Comparison of ENCODE assay signal across 8 cellular contexts in genomic region chr9:129885018-129885669, GRCh38. TPM values are rescaled to one million over a fixed set of nuclear protein-coding genes. Genes with fewer than 3 reads are reported as not detected.
DNase-seq lines count a peak whose midpoint lies in the region; ATAC-seq, FAIRE-seq and TF ChIP-seq lines count a peak whose summit lies in the region.

No MANE protein-coding gene starts in this region.

- peak; percentile 63 for DNase-seq in stimulated activated CD4-positive, alpha-beta T cell treated with anti-CD3 and anti-CD28 coated beads, Interleukin-15, amount 100 ng/mL, for 24 hours
- no peak for DNase-seq in stimulated activated CD4-positive, alpha-beta T cell treated with anti-CD3 and anti-CD28 coated beads, Interleukin-2, amount 100 ng/mL, for 48 hours
- peak; percentile 56 for DNase-seq in NOMO-1 treated with DMSO at 0.1 percent for 48 hours (lab: John Stamatoyannopoulos, UW; ENCODE audit: unreplicated experiment)
- DNase-seq in astrocyte of the cerebellum (ENCODE audit: low read depth), result no peak
- DNase-seq in kidney, result peak; percentile 86
- no peak for DNase-seq in islet precursor cell

- no peak for ATAC-seq in HG03139 (IDR thresholded peaks at IDR 0.05; ENCODE audit: unreplicated experiment)

- in situ Hi-C loops in astrocyte of the cerebellum (cut with HindIII; ENCODE audit: low sequenced_read_pairs), result no loop called here

- H3K36me3 Mint-ChIP-seq in stimulated activated naive CD8-positive, alpha-beta T cell treated with anti-CD3 and anti-CD28 coated beads, Interleukin-15, Interleukin-2, amounts not matched to agents 100 ng/mL and 50 ng/mL, for 24 hours (ENCODE audit: low read depth), result peaks cover 60% of the 10 kb centered on the region

- H3K4me3 Mint-ChIP-seq in stimulated activated naive CD8-positive, alpha-beta T cell treated with anti-CD3 and anti-CD28 coated beads, Interleukin-15, Interleukin-2, amounts not matched to agents 100 ng/mL and 50 ng/mL, for 24 hours, result peak overlapping the region; percentile 97

- H3K36me3 ChIP-seq in kidney (ENCODE audit: control insufficient read depth in 1 of 2, insufficient read depth in 2 of 2, low read length in 2 of 2), result peaks cover under 1 to 8% of the 10 kb centered on the region in 2 donors

- peaks cover 9 to 23% of the 10 kb centered on the region in 2 donors for H3K4me1 ChIP-seq in kidney (ENCODE audit: control insufficient read depth in 1 of 2, insufficient read depth in 1 of 2, low read depth in 1 of 2, low read length in 2 of 2)

- no peak overlapping the region for H3K4me3 ChIP-seq in astrocyte of the cerebellum (ENCODE audit: low read depth, low read length)
- H3K4me3 ChIP-seq in kidney (ENCODE audit: low read length in 2 of 2), result peak overlapping the region; percentile 55 to 68

- TF ChIP-seq CTCF in astrocyte of the cerebellum (IDR thresholded peaks at IDR 0.05; ENCODE audit: low read depth, low read length, missing control alignments) (peak; percentile 11), kidney (IDR thresholded peaks at IDR 0.05; ENCODE audit: borderline replicate concordance, extremely low read depth, insufficient read depth) (peak; percentile 4)

- H3K27ac ChIP-seq in kidney (ENCODE audit: low read depth in 2 of 2, low read length in 2 of 2), result peak overlapping the region; percentile 5 to 20

- no peaks in the 10 kb centered on the region for H3K9me3 Mint-ChIP-seq in stimulated activated naive CD8-positive, alpha-beta T cell treated with anti-CD3 and anti-CD28 coated beads, Interleukin-15, Interleukin-2, amounts not matched to agents 100 ng/mL and 50 ng/mL, for 24 hours

- no peaks in the 10 kb centered on the region for H3K9me3 ChIP-seq in kidney (ENCODE audit: control insufficient read depth in 1 of 2, low read length in 2 of 2)

- H3K27me3 Mint-ChIP-seq in stimulated activated naive CD8-positive, alpha-beta T cell treated with anti-CD3 and anti-CD28 coated beads, Interleukin-15, Interleukin-2, amounts not matched to agents 100 ng/mL and 50 ng/mL, for 24 hours, result peaks cover 3% of the 10 kb centered on the region

- H3K27ac Mint-ChIP-seq in stimulated activated naive CD8-positive, alpha-beta T cell treated with anti-CD3 and anti-CD28 coated beads, Interleukin-15, Interleukin-2, amounts not matched to agents 100 ng/mL and 50 ng/mL, for 24 hours, result peak overlapping the region; percentile 100

- no peak for FAIRE-seq in kidney (lab: Jason Lieb, UNC)

- peaks cover 68% of the 10 kb centered on the region for H3K4me1 Mint-ChIP-seq in stimulated activated naive CD8-positive, alpha-beta T cell treated with anti-CD3 and anti-CD28 coated beads, Interleukin-15, Interleukin-2, amounts not matched to agents 100 ng/mL and 50 ng/mL, for 24 hours (ENCODE audit: low read depth)

- intact Hi-C loops in kidney (cut with DNase I), result no loop called here

- peak overlapping the region; percentile 3 to 71 for H3K9ac ChIP-seq in kidney (ENCODE audit: low read length in 2 of 2)

RNA-seq across cellular contexts. Expression of gene USP20, which starts 49.9 kb away (rescaled TPM):
- 28.8 TPM for total RNA-seq in kidney
- 22.8 TPM for polyA plus RNA-seq in kidney (ENCODE audit: insufficient read depth, low read depth, low replicate concordance)

RNA-seq across cellular contexts. Expression of gene C9orf78, which starts 50.1 kb away (rescaled TPM):
- total RNA-seq in kidney, result 39.7 TPM
- polyA plus RNA-seq in kidney (ENCODE audit: insufficient read depth, low read depth, low replicate concordance), result 62.1 TPM

Comparison
In these comparisons a context has a peak if more than half of its experiments do, and no peak if none do; other contexts are left out.
1. DNase-seq: peak in stimulated activated CD4-positive, alpha-beta T cell treated with anti-CD3 and anti-CD28 coated beads, Interleukin-15, amount 100 ng/mL, for 24 hours (single experiment), NOMO-1 treated with DMSO at 0.1 percent for 48 hours (single experiment) and kidney (single experiment); none in stimulated activated CD4-positive, alpha-beta T cell treated with anti-CD3 and anti-CD28 coated beads, Interleukin-2, amount 100 ng/mL, for 48 hours (0 of 2), astrocyte of the cerebellum (single experiment) and islet precursor cell (single experiment).